In genomic region chr12:111761706-111762105, GRCh38 we compare ENCODE assay signal across 1 cellular context.
TF ChIP-seq lines count a peak whose summit lies in the region.

No MANE protein-coding gene starts in this region.

TF ChIP-seq in WTC11, 78 proteins besides CTCF, POLR2A, EP300 and RAD21:
- TF ChIP-seq SOX15 (CRISPR knock-in tag; IDR thresholded peaks at IDR 0.05) (no peak), ZNF425 (CRISPR knock-in tag; conservative IDR thresholded peaks at IDR 0.05) (no peak), ATF2 (CRISPR knock-in tag; IDR thresholded peaks at IDR 0.05; ENCODE audit: borderline replicate concordance, low read depth) (no peak), AFF4 (CRISPR knock-in tag; IDR thresholded peaks at IDR 0.05; ENCODE audit: borderline replicate concordance) (no peak), RORB (CRISPR knock-in tag; IDR thresholded peaks at IDR 0.05) (no peak)
